ENCODE assay signal across 15 cellular contexts in genomic region chr5:166724284-166724683, GRCh38.
A peak's percentile ranks its signal among the peaks of the same experiment; 100 is the strongest.
DNase-seq lines count a peak whose midpoint lies in the region; ATAC-seq and TF ChIP-seq lines count a peak whose summit lies in the region.
"Had no signal": no experiment of that assay in that cellular context is flagged by ENCODE, and none has a peak within 500 bp of the region (broad histone marks: within the 10 kb centered on the region; RNA-seq: fewer than 3 reads in every experiment).

No MANE protein-coding gene starts in this region.

- no peaks in the 10 kb centered on the region for H3F3A ChIP-seq in PC-3 (ENCODE audit: low read length, unreplicated experiment)

- no peak overlapping the region for H3K4me3 ChIP-seq in PC-3 (ENCODE audit: low read length)
- H3K4me3 ChIP-seq in fibroblast of villous mesenchyme (ENCODE audit: low read depth, low read length) = no peak overlapping the region
- H3K4me3 ChIP-seq: BLaER1, HAP-1 had no signal

- no peak for ATAC-seq in PC-3
- no peak for ATAC-seq in HG03280 (IDR thresholded peaks at IDR 0.05; ENCODE audit: unreplicated experiment)
- ATAC-seq: SK-N-SH treated with all-trans-retinoic acid at 6 μM for 48 hours, T-helper 17 cell had no signal

- no peaks in the 10 kb centered on the region for H3K27me3 ChIP-seq in PC-3 (ENCODE audit: low read length)
- H3K27me3 ChIP-seq: BLaER1 had no signal

- 0 out of 2 replicates have a peak, but pooled peaks cover 6% of the 10 kb centered on the region for H3K9me3 ChIP-seq in PC-3 (ENCODE audit: low read length)
- H3K9me3 ChIP-seq: BLaER1, HAP-1 had no signal

- no peaks in the 10 kb centered on the region for H3K9me2 ChIP-seq in PC-3 (replicated peaks; ENCODE audit: low read length)

- peak; percentile 31 for DNase-seq in A172 (ENCODE audit: low spot score)
- DNase-seq in HuH-7 (ENCODE audit: low spot score) = peak; percentile 39
- peak; percentile 31 for DNase-seq in PC-3
- peak; percentile 40 for DNase-seq in fibroblast of villous mesenchyme (ENCODE audit: low read depth)
- no peak for DNase-seq in hypothalamus (lab: John Stamatoyannopoulos, UW)
- DNase-seq in stimulated activated naive CD4-positive, alpha-beta T cell (lab: John Stamatoyannopoulos, UW) = no peak
- DNase-seq: IMR-90, NCI-H1694 treated with DMSO at 0.1 percent for 48 hours, NCI-H446 treated with DMSO at 0.1 percent for 48 hours, Right ventricle myocardium superior, T-helper 17 cell had no signal

- H3K79me2 ChIP-seq in PC-3 (ENCODE audit: low read length) = no peaks in the 10 kb centered on the region

- intact Hi-C loops in PC-3 (cut with micrococcal nuclease) = no loop called here

- no TSS peak for BruUV-seq in PC-3 (replicated peaks; lab: Mats Ljungman, UMichigan)

- H2AFZ ChIP-seq in PC-3 (ENCODE audit: low read length) = no peak overlapping the region

- CTCF ChIA-PET in PC-3 (lab: Charles Lee) = no interaction called here

- no peak for TF ChIP-seq CTCF in PC-3 (conservative IDR thresholded peaks at IDR 0.05; ENCODE audit: low read depth, low read length)
- TF ChIP-seq CTCF in fibroblast of villous mesenchyme (IDR thresholded peaks at IDR 0.05; ENCODE audit: insufficient read depth, low read depth, low read length) = no peak

- H3K36me3 ChIP-seq in PC-3 (ENCODE audit: low read depth, low read length) = no peaks in the 10 kb centered on the region
- H3K36me3 ChIP-seq: BLaER1, HAP-1 had no signal

- no peak overlapping the region for H3K9ac ChIP-seq in PC-3 (ENCODE audit: low read length)
- H3K9ac ChIP-seq: BLaER1 had no signal

- no peaks in the 10 kb centered on the region for H3K4me1 ChIP-seq in PC-3 (ENCODE audit: insufficient read depth, low read length)
- H3K4me1 ChIP-seq: BLaER1, HAP-1 had no signal

- H4K20me1 ChIP-seq in PC-3 (ENCODE audit: low read length) = no peaks in the 10 kb centered on the region
- H4K20me1 ChIP-seq: BLaER1 had no signal

- H3K4me2 ChIP-seq in PC-3 (ENCODE audit: low read length) = no peak overlapping the region
- H3K4me2 ChIP-seq: BLaER1 had no signal

- H3K27ac ChIP-seq in PC-3 (ENCODE audit: low read length) = no peak overlapping the region
- H3K27ac ChIP-seq: BLaER1 had no signal

- POLR2A ChIA-PET in PC-3 (lab: Charles Lee; ENCODE audit: unreplicated experiment) = no interaction called here

Comparison
In these comparisons a context has a peak if more than half of its experiments do, and no peak if none do; other contexts are left out.
1. DNase-seq: peak in A172 (single experiment), HuH-7 (single experiment), PC-3 (single experiment) and fibroblast of villous mesenchyme (single experiment); none in hypothalamus (0 of 51) and stimulated activated naive CD4-positive, alpha-beta T cell (0 of 6).